18 cellular contexts compared by ENCODE assay signal in genomic region chr1:207423560-207424292, GRCh38. TPM values are rescaled to one million over a fixed set of nuclear protein-coding genes. Genes with fewer than 3 reads are reported as not detected.
A peak's percentile ranks its signal among the peaks of the same experiment; 100 is the strongest.
DNase-seq lines count a peak whose midpoint lies in the region; ATAC-seq and TF ChIP-seq lines count a peak whose summit lies in the region.
"Had no signal": no experiment of that assay in that cellular context is flagged by ENCODE, and none has a peak within 500 bp of the region (broad histone marks: within the 10 kb centered on the region; RNA-seq: fewer than 3 reads in every experiment).

No MANE protein-coding gene starts in this region.

- CTCF ChIA-PET in PC-3 (lab: Charles Lee), result no interaction called here

- TF ChIP-seq CTCF in 22Rv1 (IDR thresholded peaks at IDR 0.05), result peak; percentile 33
- peak; percentile 39 for TF ChIP-seq CTCF in GM13977 (IDR thresholded peaks at IDR 0.05; ENCODE audit: extremely low read depth, insufficient read depth, missing control alignments)
- TF ChIP-seq CTCF in PC-3 (conservative IDR thresholded peaks at IDR 0.05; ENCODE audit: low read depth, low read length), result no peak
- TF ChIP-seq CTCF in suprapubic skin (IDR thresholded peaks at IDR 0.05), result no peak

- POLR2A ChIA-PET in PC-3 (lab: Charles Lee; ENCODE audit: unreplicated experiment), result no interaction called here

- no peak overlapping the region for H3K4me3 ChIP-seq in PC-3 (ENCODE audit: low read length)
- no peak overlapping the region for H3K4me3 ChIP-seq in suprapubic skin
- H3K4me3 ChIP-seq: upper lobe of left lung had no signal

- H3K9me3 ChIP-seq in PC-3 (ENCODE audit: low read length) (peaks cover 5% of the 10 kb centered on the region; the same call in 1 of the 2 replicates), suprapubic skin (no peaks in the 10 kb centered on the region)
- H3K9me3 ChIP-seq: upper lobe of left lung had no signal

- no peak overlapping the region for H3K27ac ChIP-seq in 22Rv1
- H3K27ac ChIP-seq in PC-3 (ENCODE audit: low read length), result no peak overlapping the region
- H3K27ac ChIP-seq in suprapubic skin, result no peak overlapping the region
- H3K27ac ChIP-seq: upper lobe of left lung had no signal

- H3F3A ChIP-seq in PC-3 (ENCODE audit: low read length, unreplicated experiment), result no peaks in the 10 kb centered on the region

- DNase-seq in GM13977 (ENCODE audit: low spot score), result no peak
- peak; percentile 19 for DNase-seq in PC-3
- DNase-seq in islet precursor cell, result peak; percentile 60
- no peak for DNase-seq in suprapubic skin (ENCODE audit: low spot score in 2 of 2)
- no peak for DNase-seq in NCI-H446 (lab: John Stamatoyannopoulos, UW)
- DNase-seq: activated CD4-positive, alpha-beta memory T cell treated with anti-CD3 and anti-CD28 coated beads for 36 hours; activated naive CD8-positive, alpha-beta T cell treated with anti-CD3 and anti-CD28 coated beads, Interleukin-2, amount 10 ng/mL, durations not matched to agents 7 days and 5 days; activated T-cell treated with anti-CD3 and anti-CD28 coated beads, Interleukin-2, amount 50 U/mL, for 24 hours; CD4-positive, CD25-positive, alpha-beta regulatory T cell; IMR-90; NCI-H1092 had no signal

- no peaks in the 10 kb centered on the region for H3K79me2 ChIP-seq in PC-3 (ENCODE audit: low read length)

- H3K9ac ChIP-seq in PC-3 (ENCODE audit: low read length), result no peak overlapping the region

- H3K27me3 ChIP-seq in PC-3 (ENCODE audit: low read length) (peaks cover 67% of the 10 kb centered on the region), suprapubic skin (peaks cover 21% of the 10 kb centered on the region)
- H3K27me3 ChIP-seq: upper lobe of left lung had no signal

- H3K36me3 ChIP-seq in PC-3 (ENCODE audit: low read depth, low read length) (no peaks in the 10 kb centered on the region), suprapubic skin (no peaks in the 10 kb centered on the region)
- H3K36me3 ChIP-seq: upper lobe of left lung had no signal

- intact Hi-C loops in PC-3 (cut with micrococcal nuclease), result no loop called here

- BruUV-seq in PC-3 (replicated peaks; lab: Mats Ljungman, UMichigan), result no TSS peak

- no peak overlapping the region for H3K4me2 ChIP-seq in PC-3 (ENCODE audit: low read length)

- H3K4me1 ChIP-seq in PC-3 (ENCODE audit: insufficient read depth, low read length), result no peaks in the 10 kb centered on the region
- H3K4me1 ChIP-seq in suprapubic skin, result no peaks in the 10 kb centered on the region
- H3K4me1 ChIP-seq: upper lobe of left lung had no signal

- 38% methylated on average over 24 of the region's 28 CpGs for WGBS in suprapubic skin

- TF ChIP-seq EP300 in suprapubic skin (IDR thresholded peaks at IDR 0.05), result no peak

- in situ Hi-C loops in GM13977 (cut with MboI; ENCODE audit: low pct_unique_long_range_greater_than_20kb, low sequenced_read_pairs, unreplicated experiment), result no loop called here

- TF ChIP-seq POLR2A in suprapubic skin (IDR thresholded peaks at IDR 0.05), result no peak

- no peak overlapping the region for H2AFZ ChIP-seq in PC-3 (ENCODE audit: low read length)

- no peaks in the 10 kb centered on the region for H4K20me1 ChIP-seq in PC-3 (ENCODE audit: low read length)

- H3K9me2 ChIP-seq in PC-3 (replicated peaks; ENCODE audit: low read length), result no peaks in the 10 kb centered on the region

- ATAC-seq in PC-3, result peak; percentile 24; the same call in 1 of the 2 replicates
- ATAC-seq in GM21515 (IDR thresholded peaks at IDR 0.05; ENCODE audit: unreplicated experiment), result no peak
- no peak for ATAC-seq in GM21423 (IDR thresholded peaks at IDR 0.05; ENCODE audit: unreplicated experiment)
- ATAC-seq: esophagus mucosa had no signal

RNA-seq across cellular contexts. Expression of gene CR2, which starts 30.4 kb away (rescaled TPM):
- not detected in 2 replicates for total RNA-seq in PC-3 (2014; rRNA removed)
- total RNA-seq in suprapubic skin, result not detected
- total RNA-seq: IMR-90, osteocyte, skeletal muscle tissue had no signal

Comparison
In these comparisons a context has a peak if more than half of its experiments do, and no peak if none do; other contexts are left out.
1. CTCF ChIP-seq: peak in 22Rv1 (single experiment) and GM13977 (single experiment); none in PC-3 (single experiment) and suprapubic skin (0 of 2).
2. DNase-seq: peak in PC-3 (single experiment) and islet precursor cell (single experiment); none in GM13977 (single experiment), suprapubic skin (0 of 2) and NCI-H446 (0 of 2).